21 cellular contexts compared by ENCODE assay signal in the genomic region with DNA sequence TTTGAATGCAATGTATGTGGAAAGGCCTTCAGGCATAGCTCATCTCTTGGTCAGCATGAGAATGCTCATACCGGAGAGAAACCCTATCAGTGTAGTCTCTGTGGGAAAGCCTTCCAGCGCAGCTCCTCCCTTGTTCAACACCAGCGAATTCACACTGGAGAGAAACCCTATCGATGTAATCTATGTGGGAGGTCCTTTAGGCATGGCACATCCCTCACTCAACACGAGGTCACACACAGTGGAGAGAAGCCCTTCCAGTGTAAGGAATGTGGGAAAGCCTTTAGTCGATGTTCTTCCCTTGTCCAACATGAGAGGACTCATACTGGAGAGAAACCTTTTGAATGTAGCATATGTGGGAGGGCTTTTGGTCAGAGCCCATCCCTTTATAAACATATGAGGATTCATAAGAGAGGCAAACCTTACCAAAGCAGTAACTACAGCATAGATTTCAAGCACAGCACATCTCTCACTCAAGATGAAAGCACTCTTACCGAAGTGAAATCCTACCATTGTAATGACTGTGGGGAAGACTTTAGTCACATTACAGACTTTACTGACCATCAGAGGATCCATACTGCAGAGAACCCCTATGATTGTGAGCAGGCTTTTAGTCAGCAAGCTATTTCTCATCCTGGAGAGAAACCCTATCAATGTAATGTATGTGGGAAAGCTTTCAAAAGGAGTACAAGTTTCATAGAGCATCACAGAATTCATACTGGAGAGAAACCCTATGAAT. TPM values are rescaled to one million over a fixed set of nuclear protein-coding genes. Genes with fewer than 3 reads are reported as not detected.
DNase-seq lines count a peak whose midpoint lies in the region; ATAC-seq and TF ChIP-seq lines count a peak whose summit lies in the region.
"Had no signal": no experiment of that assay in that cellular context is flagged by ENCODE, and none has a peak within 500 bp of the region (broad histone marks: within the 10 kb centered on the region; RNA-seq: fewer than 3 reads in every experiment).

No MANE protein-coding gene starts in this region.

- H3K27ac ChIP-seq in muscle layer of duodenum (ENCODE audit: low read length), result no peak overlapping the region

- TF ChIP-seq CTCF in choroid plexus epithelial cell (conservative IDR thresholded peaks at IDR 0.05; ENCODE audit: low read depth, low read length), result no peak

- ATAC-seq in HG03521 (IDR thresholded peaks at IDR 0.05; ENCODE audit: unreplicated experiment), result no peak
- no peak for ATAC-seq in HG02840 (IDR thresholded peaks at IDR 0.05; ENCODE audit: low FRiP score, unreplicated experiment)
- ATAC-seq: stimulated activated naive CD8-positive, alpha-beta T cell treated with anti-CD3 and anti-CD28 coated beads, Interleukin-15, amount 100 ng/mL, for 72 hours had no signal

- peaks cover 80 to 95% of the 10 kb centered on the region in 2 donors for H3K9me3 ChIP-seq in muscle layer of duodenum (ENCODE audit: control insufficient read depth in 1 of 2, low read length in 2 of 2)

- H3K4me1 ChIP-seq in muscle layer of duodenum (ENCODE audit: control insufficient read depth in 1 of 2, insufficient read depth in 2 of 2, low read length in 2 of 2), result no peaks in the 10 kb centered on the region

- peak; percentile 3 for DNase-seq in EH (ENCODE audit: low read depth)
- DNase-seq in HT-29 (ENCODE audit: low spot score), result peak; percentile 3
- DNase-seq in choroid plexus epithelial cell (ENCODE audit: low read depth), result peak; percentile 6
- no peak for DNase-seq in COLO829 (ENCODE audit: low spot score)
- DNase-seq: activated CD4-positive, CD25-positive, alpha-beta regulatory T cell; activated naive CD4-positive, alpha-beta T cell treated with Interleukin-2 at 50 U/mL for 16 hours; activated T-cell treated with anti-CD3 and anti-CD28 coated beads, Interleukin-2, amount 50 U/mL, for 24 hours; anterior cingulate cortex; GOT3; Karpas-422; NCI-H1105; NCI-H2081; NCI-H510A treated with DMSO at 0.1 percent for 48 hours; RPMI8226; SK-N-SH; stimulated activated CD4-positive, alpha-beta T cell treated with anti-CD3 and anti-CD28 coated beads, Interleukin-4, amount 100 ng/mL, for 1 hour; trophoblast cell had no signal

- H3K36me3 ChIP-seq in muscle layer of duodenum (ENCODE audit: control insufficient read depth in 1 of 2, insufficient read depth in 2 of 2, low read length in 2 of 2), result peaks cover 42 to 69% of the 10 kb centered on the region in 2 donors

- H3K27me3 ChIP-seq in muscle layer of duodenum (ENCODE audit: low read depth, low read length), result no peaks in the 10 kb centered on the region

- H3K4me3 ChIP-seq in choroid plexus epithelial cell (ENCODE audit: low read depth, low read length) (no peak overlapping the region), muscle layer of duodenum (ENCODE audit: low read depth in 1 of 2, low read length in 2 of 2) (peak overlapping the region; percentile 34 to 57)

RNA-seq across cellular contexts. Expression of a gene that starts 24.7 kb away (rescaled TPM):
- 8.3 and 9.3 TPM in 2 replicates for total RNA-seq in HT-29 (2014; rRNA removed; shearing (Covaris generic))
